In genomic region chr1:225942574-225942973, GRCh38 we compare ENCODE assay signal across 10 cellular contexts. TPM values are rescaled to one million over a fixed set of nuclear protein-coding genes. Genes with fewer than 3 reads are reported as not detected.
DNase-seq lines count a peak whose midpoint lies in the region; ATAC-seq, FAIRE-seq and TF ChIP-seq lines count a peak whose summit lies in the region.
"Had no signal": no experiment of that assay in that cellular context is flagged by ENCODE, and none has a peak within 500 bp of the region (broad histone marks: within the 10 kb centered on the region; RNA-seq: fewer than 3 reads in every experiment).

No MANE protein-coding gene starts in this region.

- no peak overlapping the region for H2AFZ ChIP-seq in GM23338

- H3K27me3 ChIP-seq in left ventricle myocardium inferior (ENCODE audit: low read depth) (no peaks in the 10 kb centered on the region), GM23338 (ENCODE audit: insufficient read depth) (peaks cover 4% of the 10 kb centered on the region; the same call in 1 of the 2 replicates), uterus (no peaks in the 10 kb centered on the region), dorsolateral prefrontal cortex (peaks cover 0 to 5% (median 0%) of the 10 kb centered on the region in 45 donors)

- H3K4me1 ChIP-seq in left ventricle myocardium inferior: peaks cover 32% of the 10 kb centered on the region
- H3K4me1 ChIP-seq in GM23338 (ENCODE audit: insufficient read depth): peaks cover 54% of the 10 kb centered on the region
- peaks cover 8 to 21% of the 10 kb centered on the region in 2 donors for H3K4me1 ChIP-seq in uterus

- H3K4me3 ChIP-seq in left ventricle myocardium inferior (no peak overlapping the region), GM23338 (no peak overlapping the region), uterus (no peak overlapping the region), dorsolateral prefrontal cortex (no peak overlapping the region)

- H3K9me3 ChIP-seq in left ventricle myocardium inferior (replicated peaks): no peaks in the 10 kb centered on the region
- H3K9me3 ChIP-seq in uterus: no peaks in the 10 kb centered on the region

- H3K9me2 ChIP-seq in GM23338 (ENCODE audit: insufficient read depth): no peaks in the 10 kb centered on the region

- H4K20me1 ChIP-seq in GM23338 (replicated peaks; ENCODE audit: insufficient read depth): no peaks in the 10 kb centered on the region

- H3K36me3 Mint-ChIP-seq in GM23338 (ENCODE audit: low read depth) (no peaks in the 10 kb centered on the region; the same call in 2 of the 3 replicates), chondrocyte (ENCODE audit: low read depth) (no peaks in the 10 kb centered on the region)

- H3K27me3 Mint-ChIP-seq in GM23338 (ENCODE audit: insufficient read depth, low read depth, poor library complexity) (peaks cover 31% of the 10 kb centered on the region), chondrocyte (ENCODE audit: low read depth) (peaks cover 6% of the 10 kb centered on the region)

- FAIRE-seq in H54 (lab: Jason Lieb, UNC): no peak

- peaks cover 29% of the 10 kb centered on the region for H3F3A ChIP-seq in GM23338 (replicated peaks; ENCODE audit: low read depth)

- H3K4me2 ChIP-seq in GM23338: peak overlapping the region; percentile 43; the same call in 1 of the 2 replicates

- intact Hi-C loops in left ventricle myocardium inferior (cut with micrococcal nuclease): no loop called here
- intact Hi-C loops in left cardiac atrium (cut with DNase I): no loop called here
- intact Hi-C loops in uterus (cut with DNase I; ENCODE audit: low total_unique reads): no loop called here
- intact Hi-C loops in dorsolateral prefrontal cortex (cut with DNase I): no loop called here

- peaks cover 8% of the 10 kb centered on the region; the same call in 1 of the 2 replicates for H3K79me2 ChIP-seq in GM23338 (replicated peaks; ENCODE audit: insufficient read depth)

- TF ChIP-seq POLR2A in uterus (IDR thresholded peaks at IDR 0.05) (no peak), H54 (IDR thresholded peaks at IDR 0.05; ENCODE audit: low read depth, low read length) (no peak)

- no peak overlapping the region for H3K27ac Mint-ChIP-seq in GM23338
- no peak overlapping the region for H3K27ac Mint-ChIP-seq in chondrocyte (ENCODE audit: unreplicated experiment)
- H3K27ac Mint-ChIP-seq: activated CD4-positive, alpha-beta T cell treated with anti-CD3 and anti-CD28 coated beads, Interleukin-2, amount 10 ng/mL, durations not matched to agents 24 days and 14 days had no signal

- DNase-seq in left ventricle myocardium inferior (no peak), left cardiac atrium (no peak), GM23338 (ENCODE audit: low spot score) (no peak), uterus (no peak), chondrocyte (ENCODE audit: low spot score) (no peak), dorsolateral prefrontal cortex (no peak), H54 (ENCODE audit: insufficient read length, low spot score) (no peak)
- DNase-seq: activated CD4-positive, alpha-beta T cell treated with anti-CD3 and anti-CD28 coated beads, Interleukin-2, amount 10 ng/mL, durations not matched to agents 24 days and 14 days had no signal

- TF ChIP-seq CTCF in left ventricle myocardium inferior (IDR thresholded peaks at IDR 0.05; ENCODE audit: borderline replicate concordance): no peak
- TF ChIP-seq CTCF in GM23338 (conservative IDR thresholded peaks at IDR 0.05; ENCODE audit: low read depth in 2 of 2): no peak
- TF ChIP-seq CTCF in uterus (IDR thresholded peaks at IDR 0.05): no peak
- no peak for TF ChIP-seq CTCF in chondrocyte (IDR thresholded peaks at IDR 0.05)
- TF ChIP-seq CTCF in dorsolateral prefrontal cortex (IDR thresholded peaks at IDR 0.05 in 54 of 56, conservative IDR thresholded peaks at IDR 0.05 in 2 of 56; ENCODE audit: low read depth in 1 of 56, partially characterized antibody in 56 of 56): no peak

- H3K9me3 Mint-ChIP-seq in GM23338 (no peaks in the 10 kb centered on the region), chondrocyte (ENCODE audit: low read depth) (no peaks in the 10 kb centered on the region)
- H3K9me3 Mint-ChIP-seq: activated CD4-positive, alpha-beta T cell treated with anti-CD3 and anti-CD28 coated beads, Interleukin-2, amount 10 ng/mL, durations not matched to agents 24 days and 14 days had no signal

- no peak overlapping the region for H3K4me3 Mint-ChIP-seq in GM23338
- H3K4me3 Mint-ChIP-seq in chondrocyte (ENCODE audit: unreplicated experiment): no peak overlapping the region
- H3K4me3 Mint-ChIP-seq: activated CD4-positive, alpha-beta T cell treated with anti-CD3 and anti-CD28 coated beads, Interleukin-2, amount 10 ng/mL, durations not matched to agents 24 days and 14 days had no signal

- H3K36me3 ChIP-seq in left ventricle myocardium inferior (no peaks in the 10 kb centered on the region), GM23338 (ENCODE audit: insufficient read depth) (no peaks in the 10 kb centered on the region), uterus (no peaks in the 10 kb centered on the region)

- ATAC-seq in left cardiac atrium: no peak
- ATAC-seq in GM23338: no peak
- ATAC-seq in HG03520 (IDR thresholded peaks at IDR 0.05; ENCODE audit: unreplicated experiment): peak; percentile 68

- H3K27ac ChIP-seq in left ventricle myocardium inferior (replicated peaks): peak overlapping the region; percentile 75
- peak overlapping the region; percentile 73; the same call in 1 of the 2 replicates for H3K27ac ChIP-seq in GM23338 (ENCODE audit: low read depth)
- peak overlapping the region; percentile 95 for H3K27ac ChIP-seq in uterus
- H3K27ac ChIP-seq in dorsolateral prefrontal cortex: no peak overlapping the region

- H3K4me1 Mint-ChIP-seq in GM23338: peaks cover 59% of the 10 kb centered on the region
- H3K4me1 Mint-ChIP-seq in chondrocyte (ENCODE audit: low read depth): peaks cover 28% of the 10 kb centered on the region

TF ChIP-seq in GM23338, 12 proteins besides CTCF, POLR2A, EP300 and RAD21 (continues in another document):
- TF ChIP-seq CREB1 (CRISPR knock-in tag; IDR thresholded peaks at IDR 0.05; ENCODE audit: low read depth) (no peak), REST (IDR thresholded peaks at IDR 0.05; ENCODE audit: unreplicated experiment) (no peak), POLR2AphosphoS5 (IDR thresholded peaks at IDR 0.05; ENCODE audit: low read depth) (no peak)

RNA-seq across cellular contexts. Expression of gene LEFTY2, which starts 1.6 kb away (rescaled TPM):
- total RNA-seq in left ventricle myocardium inferior (0.69 TPM), left cardiac atrium (1 to 10 TPM in 1 of 2 donors, under 1 TPM in 1; 0.34 to 1.2 TPM), uterus (10 to 100 TPM in 3 of 4 donors, 1 to 10 TPM in 1; 6.1 to 41.6 (median 29.5) TPM), chondrocyte (10.2 to 39.6 TPM (median 38.3 TPM) in 3 replicates), dorsolateral prefrontal cortex (1 to 10 TPM in 6 of 120 experiments, under 1 TPM in 12, not detected in 102; 0.23 to 2.2 (median 0.41) TPM)
- 12.4 and 16.9 TPM in 2 replicates for total RNA-seq in GM23338 (2014; rRNA removed; shearing (Covaris generic))
- polyA plus RNA-seq in GM23338 (2016; fragmentation: Nextera tagmentation; extraction: Ambion mirVana): 8.3 and 10.2 TPM in 2 replicates
- total RNA-seq: activated CD4-positive, alpha-beta T cell treated with anti-CD3 and anti-CD28 coated beads, Interleukin-2, amount 10 ng/mL, durations not matched to agents 24 days and 14 days; MCF 10A had no signal

RNA-seq across cellular contexts. Expression of gene PYCR2, which starts 18.5 kb away (rescaled TPM):
- total RNA-seq in left ventricle myocardium inferior (64.0 TPM), left cardiac atrium (10 to 100 TPM; 58.0 to 58.8 TPM), uterus (10 to 100 TPM; 19.5 to 66.4 (median 38.8) TPM), chondrocyte (43.4 to 52.4 TPM (median 43.5 TPM) in 3 replicates), dorsolateral prefrontal cortex (100 to 1,000 TPM in 2 of 120 experiments, 10 to 100 TPM in 118; 44.8 to 116 (median 65.6) TPM)
- 96.7 and 109 TPM in 2 replicates for total RNA-seq in GM23338 (2014; rRNA removed; shearing (Covaris generic))
- polyA plus RNA-seq in GM23338 (2016; fragmentation: Nextera tagmentation; extraction: Ambion mirVana): 89.1 and 95.1 TPM in 2 replicates

RNA-seq across cellular contexts. Expression of gene LEFTY1, which starts 53.6 kb away (rescaled TPM):
- total RNA-seq in left ventricle myocardium inferior (0.55 TPM), left cardiac atrium (under 1 TPM in 1 of 2 donors, not detected in 1; 0.27 TPM), uterus (1 to 10 TPM in 2 of 4 donors, not detected in 2; 1.1 to 3.5 TPM), chondrocyte (0.56 to 2.2 TPM (median 0.99 TPM) in 3 replicates), dorsolateral prefrontal cortex (1 to 10 TPM in 119 of 120 experiments, under 1 TPM in 1; 0.84 to 8.3 (median 3.3) TPM)
- total RNA-seq in GM23338 (2014; rRNA removed; shearing (Covaris generic)): 65.4 and 67.1 TPM in 2 replicates
- 25.7 and 27.5 TPM in 2 replicates for polyA plus RNA-seq in GM23338 (2016; fragmentation: Nextera tagmentation; extraction: Ambion mirVana)
- total RNA-seq: activated CD4-positive, alpha-beta T cell treated with anti-CD3 and anti-CD28 coated beads, Interleukin-2, amount 10 ng/mL, durations not matched to agents 24 days and 14 days; MCF 10A had no signal

RNA-seq across cellular contexts. Expression of gene SDE2, which starts 56.6 kb away (rescaled TPM):
- 11.3 TPM for total RNA-seq in left ventricle myocardium inferior
- 10 to 100 TPM; 11.1 to 18.7 TPM for total RNA-seq in left cardiac atrium
- total RNA-seq in GM23338 (2014; rRNA removed; shearing (Covaris generic)): 25.6 and 26.9 TPM in 2 replicates
- polyA plus RNA-seq in GM23338 (2016; fragmentation: Nextera tagmentation; extraction: Ambion mirVana): 10.6 and 11.3 TPM in 2 replicates
- total RNA-seq in uterus: 10 to 100 TPM; 12.3 to 41.7 (median 17.2) TPM
- total RNA-seq in chondrocyte: 20.8 to 21.9 TPM (median 21.5 TPM) in 3 replicates
- 10 to 100 TPM; 10.8 to 22.0 (median 14.6) TPM for total RNA-seq in dorsolateral prefrontal cortex

Comparison
In these comparisons a context has a peak if more than half of its experiments do, and no peak if none do; other contexts are left out.
1. H3K27ac ChIP-seq: peak in left ventricle myocardium inferior (single experiment), GM23338 (single experiment) and uterus (2 of 2); none in dorsolateral prefrontal cortex (0 of 59).